ENCODE assay signal across 8 cellular contexts in genomic region chr1:25641931-25642611, GRCh38. TPM values are rescaled to one million over a fixed set of nuclear protein-coding genes. Genes with fewer than 3 reads are reported as not detected.
A peak's percentile ranks its signal among the peaks of the same experiment; 100 is the strongest.
DNase-seq lines count a peak whose midpoint lies in the region; ATAC-seq and TF ChIP-seq lines count a peak whose summit lies in the region.

No MANE protein-coding gene starts in this region.

- H3K27ac ChIP-seq in Peyer's patch (peak overlapping the region; percentile 8 to 56 (median 38)), parathyroid adenoma (peak overlapping the region; percentile 45)

- H3K36me3 ChIP-seq in Peyer's patch (peaks cover 0 to 6% (median 0%) of the 10 kb centered on the region in 3 donors), parathyroid adenoma (ENCODE audit: control insufficient read depth, insufficient read depth, low read length) (no peaks in the 10 kb centered on the region)

- peaks cover 0 to 5% (median 2%) of the 10 kb centered on the region in 4 donors for H3K4me1 ChIP-seq in Peyer's patch
- peaks cover 10% of the 10 kb centered on the region for H3K4me1 ChIP-seq in parathyroid adenoma

- H3K79me2 ChIP-seq in parathyroid adenoma: no peaks in the 10 kb centered on the region

- TF ChIP-seq CTCF in Peyer's patch (IDR thresholded peaks at IDR 0.05) (no peak), parathyroid adenoma (IDR thresholded peaks at IDR 0.05) (no peak)

- H3K27me3 ChIP-seq in Peyer's patch (no peaks in the 10 kb centered on the region), parathyroid adenoma (ENCODE audit: control insufficient read depth, insufficient read depth, low read length) (no peaks in the 10 kb centered on the region)

- H3K9me3 ChIP-seq in Peyer's patch (peaks cover 0 to 3% (median 0%) of the 10 kb centered on the region in 4 donors), parathyroid adenoma (ENCODE audit: control insufficient read depth, low read length) (no peaks in the 10 kb centered on the region)

- H3K4me3 ChIP-seq in Peyer's patch (no peak overlapping the region), parathyroid adenoma (ENCODE audit: low read depth, low read length) (peak overlapping the region; percentile 19)

- peak overlapping the region; percentile 39 for H2AFZ ChIP-seq in parathyroid adenoma

- no peak for TF ChIP-seq POLR2A in Peyer's patch (IDR thresholded peaks at IDR 0.05)

- ATAC-seq in GM19463 (IDR thresholded peaks at IDR 0.05; ENCODE audit: unreplicated experiment): no peak

- peak overlapping the region; percentile 3 for H3K4me2 ChIP-seq in parathyroid adenoma (ENCODE audit: low read length)

- H3K9ac ChIP-seq in parathyroid adenoma: no peak overlapping the region

- DNase-seq in D341Med (ENCODE audit: low spot score): peak; percentile 9
- no peak for DNase-seq in Peyer's patch
- peak; percentile 20 for DNase-seq in ecto neural progenitor cell (ENCODE audit: low spot score)
- no peak for DNase-seq in NCI-H1436 (lab: John Stamatoyannopoulos, UW)
- no peak for DNase-seq in SW480 (ENCODE audit: low spot score)
- no peak for DNase-seq in putamen (ENCODE audit: low spot score)

RNA-seq across cellular contexts. Expression of gene MAN1C1, which starts 25.5 kb away (rescaled TPM):
- 10 to 100 TPM in 1 of 4 donors, 1 to 10 TPM in 3; 2.3 to 10.7 (median 6.7) TPM for total RNA-seq in Peyer's patch

Comparison
In these comparisons a context has a peak if more than half of its experiments do, and no peak if none do; other contexts are left out.
1. DNase-seq: peak in D341Med (single experiment) and ecto neural progenitor cell (single experiment); none in Peyer's patch (0 of 3), NCI-H1436 (single experiment), SW480 (single experiment) and putamen (single experiment).